In the genomic region with DNA sequence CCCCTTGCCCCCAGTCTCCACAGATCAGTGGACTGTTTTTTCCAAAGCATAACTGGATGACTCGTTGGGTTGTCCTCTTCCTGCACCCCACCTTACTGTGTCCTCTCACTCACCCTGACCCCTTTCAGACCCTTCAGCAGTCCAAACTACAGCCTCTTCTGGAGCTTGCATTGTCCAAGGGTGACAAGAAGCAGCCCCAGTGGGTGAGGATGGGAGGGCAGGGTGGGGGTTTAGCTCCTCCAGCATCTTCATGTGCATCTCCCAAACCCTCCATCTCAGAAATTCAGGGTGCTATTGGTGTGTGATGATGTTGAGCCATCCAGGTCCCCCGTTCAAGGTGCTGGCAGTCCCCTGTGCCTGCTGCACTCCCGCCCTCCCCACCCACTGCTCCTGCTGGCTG, we compare ENCODE assay signal across 19 cellular contexts.
DNase-seq lines count a peak whose midpoint lies in the region; ATAC-seq and TF ChIP-seq lines count a peak whose summit lies in the region.
"Had no signal": no experiment of that assay in that cellular context is flagged by ENCODE, and none has a peak within 500 bp of the region (broad histone marks: within the 10 kb centered on the region; RNA-seq: fewer than 3 reads in every experiment).

No MANE protein-coding gene starts in this region.

- no peak for TF ChIP-seq CTCF in left ventricle myocardium inferior (IDR thresholded peaks at IDR 0.05; ENCODE audit: borderline replicate concordance)

- ATAC-seq in right cardiac atrium (no peak), sciatic nerve (no peak), GM21737 (IDR thresholded peaks at IDR 0.05; ENCODE audit: unreplicated experiment) (no peak)
- ATAC-seq: A549; CD8-positive, alpha-beta T cell; GM23338; HCT116 had no signal

- H3K4me3 ChIP-seq in left ventricle myocardium inferior (no peak overlapping the region), right cardiac atrium (ENCODE audit: low read length) (no peak overlapping the region)
- H3K4me3 ChIP-seq: A549, GM23338 had no signal

- H3K27ac ChIP-seq in left ventricle myocardium inferior (replicated peaks) (peak overlapping the region; percentile 67), right cardiac atrium (ENCODE audit: low read length) (no peak overlapping the region)
- H3K27ac ChIP-seq: A549 had no signal

- intact Hi-C loops in left ventricle myocardium inferior (cut with micrococcal nuclease) (no loop called here), right cardiac atrium (cut with DNase I) (no loop called here), sciatic nerve (cut with DNase I) (no loop called here)

- DNase-seq in left ventricle myocardium inferior (no peak), right cardiac atrium (no peak), mesenteric fat pad (ENCODE audit: low spot score) (peak; percentile 57), sciatic nerve (ENCODE audit: low spot score) (peak; percentile 22), AG08395 (ENCODE audit: low spot score) (no peak), NCI-H446 (lab: John Stamatoyannopoulos, UW) (no peak)
- DNase-seq: 8988T; ACHN; C1 segment of cervical spinal cord; Caco-2; CD4-positive, CD25-positive, alpha-beta regulatory T cell; CD8-positive, alpha-beta T cell; DMS153; DND-41; H9 had no signal

- no peaks in the 10 kb centered on the region for H3K36me3 ChIP-seq in left ventricle myocardium inferior

- peaks cover 69% of the 10 kb centered on the region for H3K4me1 ChIP-seq in left ventricle myocardium inferior
- H3K4me1 ChIP-seq in right cardiac atrium (ENCODE audit: control insufficient read depth, insufficient read depth, low read length), result peaks cover 21% of the 10 kb centered on the region
- H3K4me1 ChIP-seq: A549, Caco-2 had no signal

- H3K27me3 ChIP-seq in left ventricle myocardium inferior (ENCODE audit: low read depth) (no peaks in the 10 kb centered on the region), right cardiac atrium (ENCODE audit: control insufficient read depth, insufficient read depth) (no peaks in the 10 kb centered on the region)

- H3K9me3 ChIP-seq in left ventricle myocardium inferior (replicated peaks) (no peaks in the 10 kb centered on the region), right cardiac atrium (ENCODE audit: control insufficient read depth, low read length) (no peaks in the 10 kb centered on the region)
- H3K9me3 ChIP-seq: Caco-2 had no signal

- WGBS in right cardiac atrium, result 74% methylated on average over 3 of the region's 3 CpGs

Comparison
In these comparisons a context has a peak if more than half of its experiments do, and no peak if none do; other contexts are left out.
1. DNase-seq: peak in mesenteric fat pad (single experiment) and sciatic nerve (single experiment); none in left ventricle myocardium inferior (single experiment), right cardiac atrium (0 of 3), AG08395 (single experiment) and NCI-H446 (0 of 2).